Comparison of ENCODE assay signal across 22 cellular contexts in genomic region chrX:25534096-25534495, GRCh38.
"Had no signal": no experiment of that assay in that cellular context is flagged by ENCODE, and none has a peak within 500 bp of the region (broad histone marks: within the 10 kb centered on the region; RNA-seq: fewer than 3 reads in every experiment).

No MANE protein-coding gene starts in this region.

- H3K27ac ChIP-seq: colonic mucosa, spleen, suprapubic skin, tibial nerve had no signal

- ATAC-seq: effector memory CD8-positive, alpha-beta T cell; esophagus mucosa; left colon; right cardiac atrium had no signal

- DNase-seq: activated CD4-positive, alpha-beta memory T cell treated with anti-CD3 and anti-CD28 coated beads for 36 hours; activated CD4-positive, alpha-beta T cell treated with anti-CD3 and anti-CD28 coated beads, Interleukin-2, amount 10 ng/mL, durations not matched to agents 24 days and 14 days; activated CD4-positive, CD25-positive, alpha-beta regulatory T cell treated with anti-CD3 and anti-CD28 coated beads, Interleukin-2, amount 50 U/mL, for 72 hours; activated CD8-positive, alpha-beta memory T cell treated with anti-CD3 and anti-CD28 coated beads, Interleukin-2, amount 50 U/mL, for 4 hours; activated gamma-delta T cell treated with Interleukin-2 at 50 U/mL for 16 hours; activated naive CD4-positive, alpha-beta T cell treated with anti-CD3 and anti-CD28 coated beads, Interleukin-2, amount 50 U/mL, for 16 hours; activated T-cell treated with anti-CD3 and anti-CD28 coated beads, Interleukin-2, amount 50 U/mL, for 1 hour; amygdala; colonic mucosa; effector memory CD8-positive, alpha-beta T cell; foreskin melanocyte; islet precursor cell; left colon; mammary epithelial cell; posterior cingulate gyrus; right cardiac atrium; spleen; stimulated activated naive CD4-positive, alpha-beta T cell; T-helper 9 cell had no signal

- H3K4me3 ChIP-seq: colonic mucosa, spleen, suprapubic skin, tibial nerve had no signal
